In genomic region chr5:150759334-150759583, GRCh38 we compare ENCODE assay signal across 8 cellular contexts. TPM values are rescaled to one million over a fixed set of nuclear protein-coding genes. Genes with fewer than 3 reads are reported as not detected.
A peak's percentile ranks its signal among the peaks of the same experiment; 100 is the strongest.
DNase-seq lines count a peak whose midpoint lies in the region; ATAC-seq and TF ChIP-seq lines count a peak whose summit lies in the region.

No MANE protein-coding gene starts in this region.

- no peak overlapping the region for H3K4ac ChIP-seq in neuronal stem cell (ENCODE audit: low read length)

- H3K9ac ChIP-seq in neuronal stem cell (ENCODE audit: low read depth, low read length, poor library complexity) = no peak overlapping the region

- peaks cover 2% of the 10 kb centered on the region for H3K79me1 ChIP-seq in neuronal stem cell (ENCODE audit: low read depth, low read length)

- peak overlapping the region; percentile 69 for H3K27ac ChIP-seq in neuronal stem cell (replicated peaks; ENCODE audit: low read length)

- H4K8ac ChIP-seq in neuronal stem cell (ENCODE audit: low read depth, low read length) = no peak overlapping the region

- H3K23ac ChIP-seq in neuronal stem cell (ENCODE audit: low read depth, low read length, poor library complexity) = no peak overlapping the region

- peak overlapping the region; percentile 66 for H3K18ac ChIP-seq in neuronal stem cell (ENCODE audit: low read length)

- no peak for TF ChIP-seq CTCF in BE2C (IDR thresholded peaks at IDR 0.05; ENCODE audit: low read depth, low read length)
- no peak for TF ChIP-seq CTCF in NB4 (IDR thresholded peaks at IDR 0.05; ENCODE audit: low read depth, low read length)
- TF ChIP-seq CTCF in epithelial cell of esophagus (IDR thresholded peaks at IDR 0.05; ENCODE audit: insufficient read depth, low read depth, low read length, missing control alignments) = no peak

- WGBS in neuronal stem cell (ENCODE audit: extremely low coverage in 2 of 2, insufficient read length in 2 of 2, insufficient replicate concordance in 1 of 2), 2 donors = no CpG with 5 or more reads among the region's 4 CpGs

- peak overlapping the region; percentile 30 for H3K4me2 ChIP-seq in neuronal stem cell (ENCODE audit: insufficient read depth, low read length, poor library complexity, severe bottlenecking)

- no peak overlapping the region for H2AK5ac ChIP-seq in neuronal stem cell (ENCODE audit: low read depth, low read length)

- peak overlapping the region; percentile 78 for H2AFZ ChIP-seq in neuronal stem cell (ENCODE audit: low read length)

- H4K91ac ChIP-seq in neuronal stem cell (ENCODE audit: low read depth, low read length, poor library complexity) = no peak overlapping the region

- ATAC-seq in HG03565 (IDR thresholded peaks at IDR 0.05; ENCODE audit: unreplicated experiment) = no peak

- no peak overlapping the region for H2BK15ac ChIP-seq in neuronal stem cell (ENCODE audit: low read length)

- no peak for DNase-seq in BE2C
- no peak for DNase-seq in NB4 (ENCODE audit: low read depth)
- no peak for DNase-seq in epithelial cell of esophagus (ENCODE audit: low read depth)
- no peak for DNase-seq in neuronal stem cell (ENCODE audit: low spot score)
- DNase-seq in activated naive CD4-positive, alpha-beta T cell treated with anti-CD3 and anti-CD28 coated beads, Interleukin-2, amount 50 U/mL, for 16 hours = no peak
- DNase-seq in hypothalamus (lab: John Stamatoyannopoulos, UW) = no peak
- no peak for DNase-seq in activated CD8-positive, alpha-beta memory T cell treated with anti-CD3 and anti-CD28 coated beads for 24 hours

- H3K4me1 ChIP-seq in BE2C = peaks cover 12% of the 10 kb centered on the region
- peaks cover 0 to 9% of the 10 kb centered on the region in 2 donors for H3K4me1 ChIP-seq in neuronal stem cell (ENCODE audit: control insufficient read depth in 2 of 2, insufficient read depth in 1 of 2, low read depth in 1 of 2, low read length in 2 of 2)

- H3K27me3 ChIP-seq in BE2C = no peaks in the 10 kb centered on the region
- no peaks in the 10 kb centered on the region for H3K27me3 ChIP-seq in neuronal stem cell (ENCODE audit: control insufficient read depth in 3 of 3, insufficient read depth in 3 of 3, low read depth in 1 of 3, low read length in 3 of 3)

- H2BK12ac ChIP-seq in neuronal stem cell (ENCODE audit: low read length) = no peak overlapping the region

- no peak for TF ChIP-seq POLR2A in NB4 (IDR thresholded peaks at IDR 0.05; ENCODE audit: extremely low read depth, insufficient read length)

- H3K9me3 ChIP-seq in BE2C = no peaks in the 10 kb centered on the region
- H3K9me3 ChIP-seq in neuronal stem cell (replicated peaks in 1 of 2; ENCODE audit: control insufficient read depth in 2 of 2, insufficient read depth in 1 of 2, low read depth in 1 of 2, low read length in 2 of 2) = peaks cover 3 to 6% of the 10 kb centered on the region in 2 donors

- H3K4me3 ChIP-seq in BE2C (ENCODE audit: low read depth, low read length) (peak overlapping the region; percentile 83), NB4 (ENCODE audit: low read depth, low read length) (peak overlapping the region; percentile 82), epithelial cell of esophagus (ENCODE audit: low read length) (peak overlapping the region; percentile 79), neuronal stem cell (ENCODE audit: low read length in 2 of 2) (peak overlapping the region; percentile 72 to 83)

- H3K36me3 ChIP-seq in BE2C (peaks cover 11% of the 10 kb centered on the region), neuronal stem cell (replicated peaks in 1 of 2; ENCODE audit: control insufficient read depth in 2 of 2, insufficient read depth in 2 of 2, low read length in 2 of 2) (peaks cover 3 to 33% of the 10 kb centered on the region in 2 donors)

- no peak overlapping the region for H2BK5ac ChIP-seq in neuronal stem cell (ENCODE audit: low read length)

- H3K14ac ChIP-seq in neuronal stem cell (ENCODE audit: low read length) = no peak overlapping the region

- no peak overlapping the region for H2BK120ac ChIP-seq in neuronal stem cell (ENCODE audit: low read depth, low read length)

RNA-seq across cellular contexts. Expression of gene DCTN4, which starts 0.4 kb away (rescaled TPM):
- polyA plus RNA-seq in BE2C (2012; ENCODE audit: insufficient read depth, insufficient read length, low read depth) = 86.2 TPM
- 32.5 TPM for polyA plus RNA-seq in neuronal stem cell (2013, experiment 1 of 2)
- polyA plus RNA-seq in neuronal stem cell (2013, experiment 2 of 2) = 33.0 TPM

RNA-seq across cellular contexts. Expression of gene SMIM3, which starts 19.3 kb away (rescaled TPM):
- polyA plus RNA-seq in BE2C (2012; ENCODE audit: insufficient read depth, insufficient read length, low read depth) = 3.1 TPM
- polyA plus RNA-seq in neuronal stem cell (2013, experiment 1 of 2) = 11.0 TPM
- 10.7 TPM for polyA plus RNA-seq in neuronal stem cell (2013, experiment 2 of 2)

RNA-seq across cellular contexts. Expression of gene RBM22, which starts 58.4 kb away (rescaled TPM):
- polyA plus RNA-seq in BE2C (2012; ENCODE audit: insufficient read depth, insufficient read length, low read depth) = 125 TPM
- polyA plus RNA-seq in neuronal stem cell (2013, experiment 1 of 2) = 47.8 TPM
- polyA plus RNA-seq in neuronal stem cell (2013, experiment 2 of 2) = 48.0 TPM
